ENCODE assay signal across 25 cellular contexts in the genomic region with DNA sequence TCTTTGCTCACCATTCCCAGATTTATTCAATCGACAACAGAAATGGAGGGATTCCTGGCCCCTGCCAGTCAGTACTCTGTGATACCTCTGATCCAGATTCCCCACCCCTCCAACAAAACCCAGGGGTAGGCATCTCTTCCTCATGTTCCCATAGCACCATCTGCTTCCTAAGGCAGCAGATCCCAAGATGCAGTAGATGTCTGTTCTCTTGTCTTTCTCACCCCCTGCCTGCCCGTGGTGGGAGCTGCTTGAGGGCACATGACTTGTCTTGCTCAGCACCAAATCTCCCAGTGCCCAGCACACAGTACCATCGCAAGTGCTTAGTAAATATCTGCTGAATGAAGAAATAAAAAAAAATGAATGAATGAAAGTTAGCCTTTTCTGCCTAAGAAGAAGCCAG.
"Had no signal": no experiment of that assay in that cellular context is flagged by ENCODE, and none has a peak within 500 bp of the region (broad histone marks: within the 10 kb centered on the region; RNA-seq: fewer than 3 reads in every experiment).

No MANE protein-coding gene starts in this region.

- H3K4me2 ChIP-seq: SK-N-SH had no signal

- H3K4me3 ChIP-seq: K562, Peyer's patch, SJSA1 had no signal

- ATAC-seq: activated CD8-positive, alpha-beta T cell treated with anti-CD3 and anti-CD28 coated beads for 36 hours; K562; PC-3 had no signal

- H3K27me3 ChIP-seq: Peyer's patch, SJSA1 had no signal

- H3K9me3 ChIP-seq: Peyer's patch, SJSA1, SK-N-SH had no signal

- FAIRE-seq: K562, TTC549 had no signal

- H3K9ac ChIP-seq: SK-N-SH had no signal

- H3K4me1 ChIP-seq: Peyer's patch had no signal

- H3K36me3 ChIP-seq: Peyer's patch, SJSA1 had no signal

- H3K27ac ChIP-seq: Peyer's patch, SJSA1 had no signal

- DNase-seq: activated CD4-positive, alpha-beta T cell treated with anti-CD3 and anti-CD28 coated beads, Interleukin-2, amount 10 ng/mL, durations not matched to agents 24 days and 14 days; activated CD4-positive, alpha-beta T cell treated with anti-CD3 and anti-CD28 coated beads, Interleukin-2, amount 50 U/mL, for 4 hours; activated CD8-positive, alpha-beta T cell treated with anti-CD3 and anti-CD28 coated beads for 36 hours; activated naive CD4-positive, alpha-beta T cell treated with anti-CD3 and anti-CD28 coated beads, Interleukin-2, amount 10 ng/mL, durations not matched to agents 7 days and 5 days; activated naive CD8-positive, alpha-beta T cell treated with anti-CD3 and anti-CD28 coated beads for 36 hours; activated T-cell treated with anti-CD3 and anti-CD28 coated beads, Interleukin-2, amount 50 U/mL, for 24 hours; amniotic stem cell; caudate nucleus; cerebellar nuclear complex; NCI-H1105; NCI-H1417 treated with DMSO at 0.1 percent for 48 hours; NCI-H187 treated with DMSO at 0.1 percent for 48 hours; NCI-H2081; NCI-H345; NCI-H510A treated with DMSO at 0.1 percent for 48 hours; NCI-H526 treated with DMSO at 0.1 percent for 48 hours; NK-92 treated with Interleukin-12 subunit alpha and Interleukin-12 subunit beta, amount 100 ng/mL, for 24 hours; PC-3; Peyer's patch; RPMI8226; SHP77 treated with DMSO at 0.1 percent for 48 hours; SK-N-SH had no signal
